Comparison of ENCODE assay signal across 18 cellular contexts in genomic region chr14:101065246-101065645, GRCh38.
DNase-seq lines count a peak whose midpoint lies in the region; ATAC-seq, FAIRE-seq and TF ChIP-seq lines count a peak whose summit lies in the region.
"Had no signal": no experiment of that assay in that cellular context is flagged by ENCODE, and none has a peak within 500 bp of the region (broad histone marks: within the 10 kb centered on the region; RNA-seq: fewer than 3 reads in every experiment).

No MANE protein-coding gene starts in this region.

- H2AFZ ChIP-seq in HepG2 (ENCODE audit: low read length): no peak overlapping the region

- H3K27ac ChIP-seq in right lobe of liver (no peak overlapping the region), HepG2 (ENCODE audit: extremely low read length, insufficient read depth, low read length) (no peak overlapping the region), kidney (ENCODE audit: low read depth in 2 of 2, low read length in 2 of 2) (no peak overlapping the region), sigmoid colon (no peak overlapping the region), esophagus muscularis mucosa (replicated peaks in 1 of 4) (no peak overlapping the region)
- H3K27ac ChIP-seq: A549 had no signal

- H3K27me3 ChIP-seq in right lobe of liver: no peaks in the 10 kb centered on the region
- H3K27me3 ChIP-seq in HepG2 (ENCODE audit: control insufficient read depth in 1 of 2, insufficient read depth in 2 of 2, low read length in 2 of 2): peaks cover 12 to 92% of the 10 kb centered on the region in 2 experiments
- peaks cover 0 to 6% (median 0%) of the 10 kb centered on the region in 3 donors for H3K27me3 ChIP-seq in sigmoid colon
- H3K27me3 ChIP-seq in esophagus muscularis mucosa: peaks cover 0 to 6% (median 0%) of the 10 kb centered on the region in 4 donors

- no peak for FAIRE-seq in HepG2 (lab: Jason Lieb, UNC)
- no peak for FAIRE-seq in kidney (lab: Jason Lieb, UNC)
- FAIRE-seq: A549, D721Med had no signal

- H3K79me2 ChIP-seq in HepG2 (ENCODE audit: insufficient read depth, low read length): no peaks in the 10 kb centered on the region

- no peak for TF ChIP-seq CTCF in right lobe of liver (IDR thresholded peaks at IDR 0.05)
- no peak for TF ChIP-seq CTCF in HepG2 (CRISPR knock-in tag; IDR thresholded peaks at IDR 0.05)
- no peak for TF ChIP-seq CTCF in kidney (IDR thresholded peaks at IDR 0.05; ENCODE audit: borderline replicate concordance, extremely low read depth, insufficient read depth)
- no peak for TF ChIP-seq CTCF in sigmoid colon (IDR thresholded peaks at IDR 0.05)
- TF ChIP-seq CTCF in esophagus muscularis mucosa (IDR thresholded peaks at IDR 0.05): no peak

- TF ChIP-seq POLR2A in right lobe of liver (IDR thresholded peaks at IDR 0.05): no peak
- no peak for TF ChIP-seq POLR2A in HepG2 (IDR thresholded peaks at IDR 0.05; ENCODE audit: insufficient read depth in 1 of 2, low read depth in 2 of 2, low read length in 2 of 2)
- TF ChIP-seq POLR2A in sigmoid colon (IDR thresholded peaks at IDR 0.05): no peak
- TF ChIP-seq POLR2A in esophagus muscularis mucosa (IDR thresholded peaks at IDR 0.05; ENCODE audit: low read depth): no peak

- no peaks in the 10 kb centered on the region for H3K36me3 ChIP-seq in right lobe of liver
- H3K36me3 ChIP-seq in HepG2 (replicated peaks in 1 of 2; ENCODE audit: control insufficient read depth in 1 of 2, insufficient read depth in 2 of 2, low read length in 2 of 2): no peaks in the 10 kb centered on the region
- peaks cover 0 to 5% of the 10 kb centered on the region in 2 donors for H3K36me3 ChIP-seq in kidney (ENCODE audit: control insufficient read depth in 1 of 2, insufficient read depth in 2 of 2, low read length in 2 of 2)
- H3K36me3 ChIP-seq in sigmoid colon: no peaks in the 10 kb centered on the region
- H3K36me3 ChIP-seq in esophagus muscularis mucosa: no peaks in the 10 kb centered on the region

- in situ Hi-C loops in HepG2 (cut with HindIII; ENCODE audit: extremely low pct_ligation_motif_present, low pct_unique_long_range_greater_than_20kb): loop anchor here (5.0 kb wide), 1 partner anchor 158 kb away; no protein-coding TSS in a partner anchor

- no peak for TF ChIP-seq EP300 in HepG2 (IDR thresholded peaks at IDR 0.05; ENCODE audit: low read depth in 2 of 2, low read length in 2 of 2)
- no peak for TF ChIP-seq EP300 in HepG2 (CRISPR knock-in tag; IDR thresholded peaks at IDR 0.05; ENCODE audit: borderline replicate concordance)
- TF ChIP-seq EP300 in sigmoid colon (IDR thresholded peaks at IDR 0.05): no peak
- no peak for TF ChIP-seq EP300 in esophagus muscularis mucosa (IDR thresholded peaks at IDR 0.05)

- no TSS peak for BruUV-seq in HepG2 (replicated peaks; lab: Mats Ljungman, UMichigan)

- no peak for ATAC-seq in right lobe of liver
- ATAC-seq in HepG2: no peak
- ATAC-seq in HG03469 (IDR thresholded peaks at IDR 0.05; ENCODE audit: unreplicated experiment): no peak
- ATAC-seq: A549 had no signal

- no peaks in the 10 kb centered on the region for H3K9me3 ChIP-seq in right lobe of liver
- H3K9me3 ChIP-seq in HepG2 (ENCODE audit: low read length): no peaks in the 10 kb centered on the region
- H3K9me3 ChIP-seq in kidney (ENCODE audit: control insufficient read depth in 1 of 2, low read length in 2 of 2): no peaks in the 10 kb centered on the region
- H3K9me3 ChIP-seq in sigmoid colon: no peaks in the 10 kb centered on the region
- no peaks in the 10 kb centered on the region for H3K9me3 ChIP-seq in esophagus muscularis mucosa
- H3K9me3 ChIP-seq: A549 had no signal

- H4K20me1 ChIP-seq in HepG2 (ENCODE audit: insufficient read depth, low read length): no peaks in the 10 kb centered on the region

- no peak for TF ChIP-seq RAD21 in HepG2 (CRISPR knock-in tag; IDR thresholded peaks at IDR 0.05)

- intact Hi-C loops in right lobe of liver (cut with DNase I) (no loop called here), HepG2 (cut with micrococcal nuclease; ENCODE audit: unreplicated experiment) (no loop called here), kidney (cut with DNase I) (no loop called here), sigmoid colon (cut with DNase I) (no loop called here), esophagus muscularis mucosa (cut with DNase I) (no loop called here)

- no peak overlapping the region for H3K4me3 ChIP-seq in right lobe of liver
- no peak overlapping the region for H3K4me3 ChIP-seq in HepG2 (replicated peaks in 1 of 3; ENCODE audit: insufficient read depth in 1 of 3, low read depth in 2 of 3, low read length in 3 of 3)
- no peak overlapping the region for H3K4me3 ChIP-seq in kidney (ENCODE audit: low read length in 2 of 2)
- no peak overlapping the region for H3K4me3 ChIP-seq in sigmoid colon
- no peak overlapping the region for H3K4me3 ChIP-seq in esophagus muscularis mucosa
- H3K4me3 ChIP-seq: A549 had no signal

- DNase-seq in right lobe of liver (peak in 2 of 3 donors; percentile 22 to 31), HepG2 (ENCODE audit: low spot score) (no peak), kidney (peak; percentile 59), sigmoid colon (peak; percentile 42), esophagus muscularis mucosa (ENCODE audit: extremely low spot score) (no peak), DMS 273 treated with DMSO at 0.1 percent for 48 hours (lab: John Stamatoyannopoulos, UW) (no peak)
- DNase-seq: DND-41, H7, HFFc6, NCI-H1417 treated with DMSO at 0.1 percent for 48 hours, NCI-H187 treated with DMSO at 0.1 percent for 48 hours, NCI-H226, NCI-H524 treated with DMSO at 0.1 percent for 48 hours, RPMI8226, SIG-M5 had no signal

- H3K4me1 ChIP-seq in right lobe of liver: no peaks in the 10 kb centered on the region
- H3K4me1 ChIP-seq in HepG2 (ENCODE audit: insufficient read depth, low read length): no peaks in the 10 kb centered on the region
- no peaks in the 10 kb centered on the region for H3K4me1 ChIP-seq in kidney (ENCODE audit: control insufficient read depth in 1 of 2, insufficient read depth in 1 of 2, low read depth in 1 of 2, low read length in 2 of 2)
- H3K4me1 ChIP-seq in sigmoid colon: no peaks in the 10 kb centered on the region
- no peaks in the 10 kb centered on the region for H3K4me1 ChIP-seq in esophagus muscularis mucosa
- H3K4me1 ChIP-seq: A549 had no signal

- POLR2A ChIA-PET in HepG2 (lab: Yijun Ruan, JAX): no interaction called here

- CTCF ChIA-PET in HepG2 (lab: Yijun Ruan, JAX; ENCODE audit: low intra/inter-chr PET ratio, low total read pairs): no interaction called here

- no peak overlapping the region for H3K4me2 ChIP-seq in HepG2 (ENCODE audit: low read depth, low read length)
- H3K4me2 ChIP-seq: A549 had no signal

- 80% methylated on average over 16 of the region's 27 CpGs for WGBS in right lobe of liver (ENCODE audit: insufficient coverage, low coverage, low lambda C conversion rate, missing lambda C conversion rate)
- 46% methylated on average over 24 of the region's 27 CpGs for WGBS in HepG2 (ENCODE audit: low lambda C conversion rate)
- WGBS in sigmoid colon, 2 donors: 93 to 94% methylated on average over 27 of the region's 27 CpGs
- 97% methylated on average over 23 of the region's 27 CpGs for WGBS in esophagus muscularis mucosa

- H3K9ac ChIP-seq in HepG2 (ENCODE audit: insufficient read depth, low read depth, low read length): no peak overlapping the region
- no peak overlapping the region for H3K9ac ChIP-seq in kidney (ENCODE audit: low read length in 2 of 2)

TF ChIP-seq in HepG2, 621 proteins besides CTCF, POLR2A, EP300 and RAD21:
- TF ChIP-seq ZNF143 (CRISPR knock-in tag; IDR thresholded peaks at IDR 0.05) (no peak), ZNF546 (CRISPR knock-in tag; conservative IDR thresholded peaks at IDR 0.05) (no peak), FOXO1 (CRISPR knock-in tag; IDR thresholded peaks at IDR 0.05) (no peak), KDM2A (CRISPR knock-in tag; IDR thresholded peaks at IDR 0.05; ENCODE audit: borderline replicate concordance, low read depth) (no peak)

Comparison
In these comparisons a context has a peak if more than half of its experiments do, and no peak if none do; other contexts are left out.
1. DNase-seq: peak in right lobe of liver (2 of 3), kidney (single experiment) and sigmoid colon (single experiment); none in HepG2 (single experiment), esophagus muscularis mucosa (single experiment) and DMS 273 treated with DMSO at 0.1 percent for 48 hours (single experiment).